21 cellular contexts compared by ENCODE assay signal in genomic region chr1:202619528-202619927, GRCh38.
"Had no signal": no experiment of that assay in that cellular context is flagged by ENCODE, and none has a peak within 500 bp of the region (broad histone marks: within the 10 kb centered on the region; RNA-seq: fewer than 3 reads in every experiment).

No MANE protein-coding gene starts in this region.

- H3K27me3 Mint-ChIP-seq: type B pancreatic cell had no signal

- H3K27ac ChIP-seq: adrenal gland, parathyroid adenoma, skin epidermis, VCaP had no signal

- ATAC-seq: activated CD4-positive, alpha-beta T cell treated with anti-CD3 and anti-CD28 coated beads for 36 hours; activated CD8-positive, alpha-beta memory T cell treated with anti-CD3 and anti-CD28 coated beads, Interleukin-2, amount 10 ng/mL, durations not matched to agents 7 days and 5 days had no signal

- H3K9me3 Mint-ChIP-seq: activated CD4-positive, alpha-beta memory T cell treated with anti-CD3 and anti-CD28 coated beads for 36 hours; activated naive CD4-positive, alpha-beta T cell treated with anti-CD3 and anti-CD28 coated beads, Interleukin-2, amount 10 ng/mL, durations not matched to agents 7 days and 5 days; type B pancreatic cell had no signal

- H3K36me3 ChIP-seq: adrenal gland had no signal

- H3K4me1 ChIP-seq: parathyroid adenoma had no signal

- H3K4me3 ChIP-seq: adrenal gland, skin epidermis had no signal

- H3K27me3 ChIP-seq: adrenal gland had no signal

- H3K36me3 Mint-ChIP-seq: activated CD4-positive, alpha-beta memory T cell treated with anti-CD3 and anti-CD28 coated beads for 36 hours; activated CD8-positive, alpha-beta memory T cell treated with anti-CD3 and anti-CD28 coated beads, Interleukin-2, amount 10 ng/mL, durations not matched to agents 7 days and 5 days; activated naive CD4-positive, alpha-beta T cell treated with anti-CD3 and anti-CD28 coated beads, Interleukin-2, amount 10 ng/mL, durations not matched to agents 7 days and 5 days; type B pancreatic cell had no signal

- H3K4me3 Mint-ChIP-seq: activated CD4-positive, alpha-beta memory T cell treated with anti-CD3 and anti-CD28 coated beads for 36 hours; activated CD4-positive, alpha-beta T cell treated with anti-CD3 and anti-CD28 coated beads for 36 hours; activated CD8-positive, alpha-beta memory T cell treated with anti-CD3 and anti-CD28 coated beads, Interleukin-2, amount 10 ng/mL, durations not matched to agents 7 days and 5 days; activated naive CD4-positive, alpha-beta T cell treated with anti-CD3 and anti-CD28 coated beads, Interleukin-2, amount 10 ng/mL, durations not matched to agents 7 days and 5 days; type B pancreatic cell had no signal

- H3K9ac ChIP-seq: parathyroid adenoma, SK-N-SH had no signal

- H2AFZ ChIP-seq: parathyroid adenoma had no signal

- H3K27ac Mint-ChIP-seq: activated CD4-positive, alpha-beta memory T cell treated with anti-CD3 and anti-CD28 coated beads for 36 hours; activated CD4-positive, alpha-beta T cell treated with anti-CD3 and anti-CD28 coated beads for 36 hours; activated CD8-positive, alpha-beta memory T cell treated with anti-CD3 and anti-CD28 coated beads, Interleukin-2, amount 10 ng/mL, durations not matched to agents 7 days and 5 days; activated naive CD4-positive, alpha-beta T cell treated with anti-CD3 and anti-CD28 coated beads, Interleukin-2, amount 10 ng/mL, durations not matched to agents 7 days and 5 days had no signal

- DNase-seq: activated CD4-positive, alpha-beta memory T cell treated with anti-CD3 and anti-CD28 coated beads for 36 hours; activated CD4-positive, alpha-beta T cell treated with anti-CD3 and anti-CD28 coated beads for 36 hours; activated CD8-positive, alpha-beta memory T cell treated with anti-CD3 and anti-CD28 coated beads, Interleukin-2, amount 10 ng/mL, durations not matched to agents 7 days and 5 days; activated naive CD4-positive, alpha-beta T cell treated with anti-CD3 and anti-CD28 coated beads, Interleukin-2, amount 10 ng/mL, durations not matched to agents 7 days and 5 days; activated T-cell treated with anti-CD3 and anti-CD28 coated beads, Interleukin-2, amount 50 U/mL, for 1 hour; caudate nucleus; foreskin fibroblast; hypothalamus; midbrain; SK-N-SH; stimulated activated CD4-positive, alpha-beta T cell treated with anti-CD3 and anti-CD28 coated beads, Interleukin-4, amount 100 ng/mL, for 4 hours; stimulated activated CD8-positive, alpha-beta memory T cell treated with anti-CD3 and anti-CD28 coated beads, Interleukin-4, amount 100 ng/mL, for 48 hours; stimulated activated naive CD4-positive, alpha-beta T cell treated with Interleukin-2 at 50 U/mL for 16 hours; T-helper 1 cell; T1000 had no signal

- H3K9me3 ChIP-seq: adrenal gland, SK-N-SH had no signal

- FAIRE-seq: colon had no signal

- H3K79me2 ChIP-seq: parathyroid adenoma had no signal
